10 cellular contexts compared by ENCODE assay signal in the genomic region with DNA sequence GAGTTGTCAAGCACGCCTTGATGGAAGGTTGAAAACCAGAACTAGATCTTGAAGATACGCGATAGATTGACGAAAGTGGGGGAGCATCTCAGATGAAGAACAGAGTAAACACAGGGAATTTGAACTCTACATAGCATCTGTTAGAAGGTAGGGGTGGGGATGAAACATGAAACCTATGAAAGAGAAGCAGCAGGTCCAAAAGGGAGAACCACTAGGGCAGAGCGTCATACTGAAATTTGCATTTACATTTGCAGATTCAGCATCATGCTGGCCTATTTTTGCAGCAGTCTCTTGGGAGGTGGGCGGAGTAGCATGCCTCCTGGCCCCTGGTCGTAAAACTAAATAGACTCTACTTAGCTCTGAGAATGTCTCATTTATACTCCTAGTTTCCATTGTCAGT. TPM values are rescaled to one million over a fixed set of nuclear protein-coding genes. Genes with fewer than 3 reads are reported as not detected.
A peak's percentile ranks its signal among the peaks of the same experiment; 100 is the strongest.
DNase-seq lines count a peak whose midpoint lies in the region; ATAC-seq and TF ChIP-seq lines count a peak whose summit lies in the region.
"Had no signal": no experiment of that assay in that cellular context is flagged by ENCODE, and none has a peak within 500 bp of the region (broad histone marks: within the 10 kb centered on the region; RNA-seq: fewer than 3 reads in every experiment).

No MANE protein-coding gene starts in this region.

- peak overlapping the region in 1 of 2 donors; percentile 95 for H3K27ac Mint-ChIP-seq in activated naive CD4-positive, alpha-beta T cell treated with anti-CD3 and anti-CD28 coated beads, Interleukin-2, amount 50 U/mL, for 72 hours

- H3K4me1 ChIP-seq in prostate gland (replicated peaks) = no peaks in the 10 kb centered on the region

- peak; percentile 63 for ATAC-seq in GM18868 (IDR thresholded peaks at IDR 0.05; ENCODE audit: unreplicated experiment)
- ATAC-seq in activated naive CD4-positive, alpha-beta T cell treated with anti-CD3 and anti-CD28 coated beads, Interleukin-2, amount 50 U/mL, for 72 hours = peak; percentile 34 to 65

- H3K9me3 Mint-ChIP-seq in activated naive CD4-positive, alpha-beta T cell treated with anti-CD3 and anti-CD28 coated beads, Interleukin-2, amount 50 U/mL, for 72 hours = peaks cover 7% of the 10 kb centered on the region in 2 donors

- TF ChIP-seq POLR2A in prostate gland (IDR thresholded peaks at IDR 0.05) = no peak

- H3K27me3 ChIP-seq in prostate gland (replicated peaks; ENCODE audit: insufficient read depth) = no peaks in the 10 kb centered on the region

- no peaks in the 10 kb centered on the region for H3K9me3 ChIP-seq in prostate gland
- H3K9me3 ChIP-seq: thoracic aorta had no signal

- DNase-seq in NCI-H2171 treated with DMSO at 0.1 percent for 48 hours (lab: John Stamatoyannopoulos, UW) = peak; percentile 98
- DNase-seq in activated naive CD4-positive, alpha-beta T cell treated with anti-CD3 and anti-CD28 coated beads, Interleukin-2, amount 50 U/mL, for 72 hours (ENCODE audit: low spot score in 2 of 2) = peak in 1 of 2 donors; percentile 22
- peak; percentile 62 for DNase-seq in stimulated activated CD4-positive, alpha-beta T cell treated with anti-CD3 and anti-CD28 coated beads, Interleukin-4, amount 100 ng/mL, for 24 hours
- no peak for DNase-seq in DMS153 (lab: John Stamatoyannopoulos, UW)
- no peak for DNase-seq in SHP77 treated with DMSO at 0.1 percent for 48 hours (lab: John Stamatoyannopoulos, UW)
- DNase-seq in NCI-H2107 treated with DMSO at 0.1 percent for 48 hours (lab: John Stamatoyannopoulos, UW; ENCODE audit: unreplicated experiment) = no peak
- DNase-seq in prostate gland (ENCODE audit: low spot score) = no peak

- H3K36me3 Mint-ChIP-seq in activated naive CD4-positive, alpha-beta T cell treated with anti-CD3 and anti-CD28 coated beads, Interleukin-2, amount 50 U/mL, for 72 hours = peaks cover 0 to 15% of the 10 kb centered on the region in 2 donors

- H3K4me3 ChIP-seq in prostate gland = no peak overlapping the region
- H3K4me3 ChIP-seq: thoracic aorta had no signal

- intact Hi-C loops in prostate gland (cut with DNase I) = no loop called here

- 62% methylated on average over 7 of the region's 7 CpGs for WGBS in prostate gland

- no peak overlapping the region for H3K27ac ChIP-seq in prostate gland
- H3K27ac ChIP-seq: thoracic aorta had no signal

- no peak for TF ChIP-seq CTCF in prostate gland (IDR thresholded peaks at IDR 0.05)

- H3K36me3 ChIP-seq in prostate gland = no peaks in the 10 kb centered on the region
- H3K36me3 ChIP-seq: thoracic aorta had no signal

RNA-seq across cellular contexts. Expression of gene RASGRP1, which starts 46.1 kb away (rescaled TPM):
- total RNA-seq in activated naive CD4-positive, alpha-beta T cell treated with anti-CD3 and anti-CD28 coated beads, Interleukin-2, amount 50 U/mL, for 72 hours = 100 to 1,000 TPM in 1 of 2 donors, 10 to 100 TPM in 1; 61.2 to 102 TPM
- total RNA-seq in prostate gland = 1 to 10 TPM in 1 of 2 donors, under 1 TPM in 1; 0.36 to 7.6 TPM
- total RNA-seq: MCF 10A had no signal

Comparison
In these comparisons a context has a peak if more than half of its experiments do, and no peak if none do; other contexts are left out.
1. DNase-seq: peak in NCI-H2171 treated with DMSO at 0.1 percent for 48 hours (single experiment) and stimulated activated CD4-positive, alpha-beta T cell treated with anti-CD3 and anti-CD28 coated beads, Interleukin-4, amount 100 ng/mL, for 24 hours (single experiment); none in DMS153 (single experiment), SHP77 treated with DMSO at 0.1 percent for 48 hours (single experiment), NCI-H2107 treated with DMSO at 0.1 percent for 48 hours (single experiment) and prostate gland (single experiment).
2. RNA of gene RASGRP1, which starts 46.1 kb away (total RNA-seq): 61.2 to 102 TPM in activated naive CD4-positive, alpha-beta T cell treated with anti-CD3 and anti-CD28 coated beads, Interleukin-2, amount 50 U/mL, for 72 hours; 0.36 to 7.6 TPM in prostate gland; every median in the first group is over 4 times any median in the second.